Comparison of ENCODE assay signal across 8 cellular contexts in genomic region chr6:31272431-31272830, GRCh38. TPM values are rescaled to one million over a fixed set of nuclear protein-coding genes. Genes with fewer than 3 reads are reported as not detected.
DNase-seq lines count a peak whose midpoint lies in the region; ATAC-seq and TF ChIP-seq lines count a peak whose summit lies in the region.

No MANE protein-coding gene starts in this region.

- H3K4me3 ChIP-seq in SU-DHL-6 (ENCODE audit: insufficient read depth, low read length, poor library complexity, severe bottlenecking) (peak overlapping the region; percentile 78), fibroblast of the aortic adventitia (ENCODE audit: low read depth, low read length) (peak overlapping the region; percentile 78), parathyroid adenoma (ENCODE audit: low read depth, low read length) (peak overlapping the region; percentile 81)

- intact Hi-C loops in Right ventricle myocardium superior (cut with DNase I) (no loop called here), Right ventricle myocardium inferior (cut with DNase I) (loop anchor here (2.0 kb wide), 2 partner anchors 74 to 86 kb away; no protein-coding TSS in a partner anchor)

- TF ChIP-seq CTCF in SU-DHL-6 (IDR thresholded peaks at IDR 0.05; ENCODE audit: insufficient read depth, low read length, poor library complexity, severe bottlenecking) (no peak), fibroblast of the aortic adventitia (IDR thresholded peaks at IDR 0.05; ENCODE audit: insufficient read depth, low read length) (no peak), parathyroid adenoma (IDR thresholded peaks at IDR 0.05) (no peak)

- H3K4me2 ChIP-seq in SU-DHL-6 (ENCODE audit: low read depth, low read length, poor library complexity, severe bottlenecking) = peak overlapping the region; percentile 61
- H3K4me2 ChIP-seq in parathyroid adenoma (ENCODE audit: low read length) = peak overlapping the region; percentile 83

- H3K36me3 ChIP-seq in SU-DHL-6 (ENCODE audit: low read length) = no peaks in the 10 kb centered on the region
- H3K36me3 ChIP-seq in parathyroid adenoma (ENCODE audit: control insufficient read depth, insufficient read depth, low read length) = no peaks in the 10 kb centered on the region

- H2AFZ ChIP-seq in SU-DHL-6 (ENCODE audit: low read depth, low read length, severe bottlenecking) (peak overlapping the region; percentile 92), parathyroid adenoma (peak overlapping the region; percentile 83)

- no peaks in the 10 kb centered on the region for H3F3A ChIP-seq in SU-DHL-6 (ENCODE audit: insufficient read depth)

- H3K4me1 ChIP-seq in parathyroid adenoma = no peaks in the 10 kb centered on the region

- H3K27me3 ChIP-seq in SU-DHL-6 (ENCODE audit: low read length) (no peaks in the 10 kb centered on the region), parathyroid adenoma (ENCODE audit: control insufficient read depth, insufficient read depth, low read length) (no peaks in the 10 kb centered on the region)

- no peaks in the 10 kb centered on the region for H3K9me2 ChIP-seq in SU-DHL-6 (replicated peaks; ENCODE audit: insufficient read depth, low read length)

- no peaks in the 10 kb centered on the region for H3K9me3 ChIP-seq in SU-DHL-6 (ENCODE audit: insufficient read depth, low read length)
- no peaks in the 10 kb centered on the region for H3K9me3 ChIP-seq in parathyroid adenoma (ENCODE audit: control insufficient read depth, low read length)

- ATAC-seq in Right ventricle myocardium superior (ENCODE audit: poor library complexity) (peak; percentile 14), Right ventricle myocardium inferior (no peak)

- H3K79me2 ChIP-seq in SU-DHL-6 (ENCODE audit: insufficient read depth, low read length) (no peaks in the 10 kb centered on the region), parathyroid adenoma (no peaks in the 10 kb centered on the region)

- peak overlapping the region; percentile 86 for H3K9ac ChIP-seq in SU-DHL-6 (ENCODE audit: low read length)
- H3K9ac ChIP-seq in parathyroid adenoma = no peak overlapping the region

- no peaks in the 10 kb centered on the region for H4K20me1 ChIP-seq in SU-DHL-6 (ENCODE audit: low read depth, low read length)

- DNase-seq in Right ventricle myocardium superior (no peak), Right ventricle myocardium inferior (ENCODE audit: missing footprints) (no peak), fibroblast of the aortic adventitia (ENCODE audit: low read depth) (peak; percentile 12), amygdala (lab: John Stamatoyannopoulos, UW) (no peak), GDM1 (lab: John Stamatoyannopoulos, UW) (no peak)
- no peak for DNase-seq in effector CD8-positive, alpha-beta T cell (lab: John Stamatoyannopoulos, UW)

- H3K27ac ChIP-seq in SU-DHL-6 (ENCODE audit: low read depth, low read length) (no peak overlapping the region), parathyroid adenoma (peak overlapping the region; percentile 78)

RNA-seq across cellular contexts. Expression of gene HLA-C, which starts 0.5 kb away (rescaled TPM):
- total RNA-seq in Right ventricle myocardium superior = 156 TPM
- total RNA-seq in Right ventricle myocardium inferior = 185 TPM
- total RNA-seq in fibroblast of the aortic adventitia (ENCODE audit: low replicate concordance) = 26.3 and 159 TPM in 2 replicates
